24 cellular contexts compared by ENCODE assay signal in genomic region chr14:49942090-49942489, GRCh38. TPM values are rescaled to one million over a fixed set of nuclear protein-coding genes. Genes with fewer than 3 reads are reported as not detected.
DNase-seq lines count a peak whose midpoint lies in the region; ATAC-seq and TF ChIP-seq lines count a peak whose summit lies in the region.
"Had no signal": no experiment of that assay in that cellular context is flagged by ENCODE, and none has a peak within 500 bp of the region (broad histone marks: within the 10 kb centered on the region; RNA-seq: fewer than 3 reads in every experiment).

No MANE protein-coding gene starts in this region.

- CTCF ChIA-PET in activated CD4-positive, alpha-beta T cell treated with anti-CD3 and anti-CD28 coated beads for 36 hours (lab: Charles Lee) = interaction anchor here (1.0 kb wide), 1 partner anchor 51 kb away, joined by 3 read pairs; no protein-coding TSS in a partner anchor
- CTCF ChIA-PET in CD4-positive, alpha-beta T cell (lab: Charles Lee) = interaction anchor here (1.5 kb wide), 1 partner anchor 80 kb away, joined by 5 read pairs; no protein-coding TSS in a partner anchor
- CTCF ChIA-PET in activated CD8-positive, alpha-beta T cell treated with anti-CD3 and anti-CD28 coated beads, Interleukin-2, amount 10 ng/mL, durations not matched to agents 7 days and 5 days (lab: Charles Lee) = interaction anchor here (1.0 kb wide), 1 partner anchor 26 kb away, joined by 3 read pairs; no protein-coding TSS in a partner anchor

- H3K36me3 Mint-ChIP-seq in activated CD4-positive, alpha-beta T cell treated with anti-CD3 and anti-CD28 coated beads for 36 hours (ENCODE audit: low read depth) = peaks cover 19% of the 10 kb centered on the region
- H3K36me3 Mint-ChIP-seq in CD4-positive, alpha-beta T cell (ENCODE audit: low read depth) = no peaks in the 10 kb centered on the region
- peaks cover 45% of the 10 kb centered on the region for H3K36me3 Mint-ChIP-seq in activated CD8-positive, alpha-beta T cell treated with anti-CD3 and anti-CD28 coated beads, Interleukin-2, amount 10 ng/mL, durations not matched to agents 7 days and 5 days (ENCODE audit: low read depth)
- peaks cover 0 to 13% (median 4%) of the 10 kb centered on the region in 3 donors for H3K36me3 Mint-ChIP-seq in naive thymus-derived CD8-positive, alpha-beta T cell

- peaks cover 54% of the 10 kb centered on the region for H3K4me1 Mint-ChIP-seq in activated CD4-positive, alpha-beta T cell treated with anti-CD3 and anti-CD28 coated beads for 36 hours
- H3K4me1 Mint-ChIP-seq in CD4-positive, alpha-beta T cell (ENCODE audit: low read depth) = peaks cover 73% of the 10 kb centered on the region
- H3K4me1 Mint-ChIP-seq in activated CD8-positive, alpha-beta T cell treated with anti-CD3 and anti-CD28 coated beads, Interleukin-2, amount 10 ng/mL, durations not matched to agents 7 days and 5 days (ENCODE audit: low read depth) = peaks cover 73% of the 10 kb centered on the region
- H3K4me1 Mint-ChIP-seq in naive thymus-derived CD8-positive, alpha-beta T cell = peaks cover 34 to 73% (median 69%) of the 10 kb centered on the region in 4 donors

- ATAC-seq in activated CD4-positive, alpha-beta T cell treated with anti-CD3 and anti-CD28 coated beads for 36 hours = no peak
- ATAC-seq in CD4-positive, alpha-beta T cell (ENCODE audit: poor library complexity) = no peak
- no peak for ATAC-seq in activated CD8-positive, alpha-beta T cell treated with anti-CD3 and anti-CD28 coated beads, Interleukin-2, amount 10 ng/mL, durations not matched to agents 7 days and 5 days
- no peak for ATAC-seq in naive thymus-derived CD8-positive, alpha-beta T cell
- no peak for ATAC-seq in GM18502 (IDR thresholded peaks at IDR 0.05; ENCODE audit: poor library complexity, unreplicated experiment)
- ATAC-seq: lower lobe of right lung, sciatic nerve, upper lobe of right lung had no signal

- intact Hi-C loops in activated CD4-positive, alpha-beta T cell treated with anti-CD3 and anti-CD28 coated beads for 36 hours (cut with DNase I, micrococcal nuclease) = no loop called here
- intact Hi-C loops in CD4-positive, alpha-beta T cell (cut with DNase I, micrococcal nuclease) = loop anchor here in 1 of 2 experiments (5.0 kb wide), 1 partner anchor 35 kb away; no protein-coding TSS in a partner anchor

- H3K27me3 Mint-ChIP-seq in activated CD4-positive, alpha-beta T cell treated with anti-CD3 and anti-CD28 coated beads for 36 hours = no peaks in the 10 kb centered on the region
- H3K27me3 Mint-ChIP-seq in CD4-positive, alpha-beta T cell = no peaks in the 10 kb centered on the region
- H3K27me3 Mint-ChIP-seq in activated CD8-positive, alpha-beta T cell treated with anti-CD3 and anti-CD28 coated beads, Interleukin-2, amount 10 ng/mL, durations not matched to agents 7 days and 5 days (ENCODE audit: low read depth) = no peaks in the 10 kb centered on the region
- no peaks in the 10 kb centered on the region for H3K27me3 Mint-ChIP-seq in naive thymus-derived CD8-positive, alpha-beta T cell

- peak overlapping the region; percentile 38 for H3K27ac Mint-ChIP-seq in activated CD4-positive, alpha-beta T cell treated with anti-CD3 and anti-CD28 coated beads for 36 hours
- H3K27ac Mint-ChIP-seq in CD4-positive, alpha-beta T cell = peak overlapping the region; percentile 54
- H3K27ac Mint-ChIP-seq in activated CD8-positive, alpha-beta T cell treated with anti-CD3 and anti-CD28 coated beads, Interleukin-2, amount 10 ng/mL, durations not matched to agents 7 days and 5 days = peak overlapping the region; percentile 40
- H3K27ac Mint-ChIP-seq in naive thymus-derived CD8-positive, alpha-beta T cell = peak overlapping the region in 8 of 10 donors; percentile 6 to 67 (median 38)

- H3K4me3 Mint-ChIP-seq in activated CD4-positive, alpha-beta T cell treated with anti-CD3 and anti-CD28 coated beads for 36 hours = no peak overlapping the region
- peak overlapping the region; percentile 26 for H3K4me3 Mint-ChIP-seq in CD4-positive, alpha-beta T cell
- H3K4me3 Mint-ChIP-seq in activated CD8-positive, alpha-beta T cell treated with anti-CD3 and anti-CD28 coated beads, Interleukin-2, amount 10 ng/mL, durations not matched to agents 7 days and 5 days = no peak overlapping the region
- H3K4me3 Mint-ChIP-seq in naive thymus-derived CD8-positive, alpha-beta T cell = peak overlapping the region in 4 of 10 donors; percentile 10 to 41 (median 22)

- POLR2A ChIA-PET in activated CD4-positive, alpha-beta T cell treated with anti-CD3 and anti-CD28 coated beads for 36 hours (lab: Charles Lee) = no interaction called here
- POLR2A ChIA-PET in CD4-positive, alpha-beta T cell (lab: Charles Lee) = interaction anchor here (5.3 kb wide), 1 partner anchor 30 kb away, joined by 62 read pairs; no protein-coding TSS in a partner anchor
- POLR2A ChIA-PET in activated CD8-positive, alpha-beta T cell treated with anti-CD3 and anti-CD28 coated beads, Interleukin-2, amount 10 ng/mL, durations not matched to agents 7 days and 5 days (lab: Charles Lee) = interaction anchor here (2.2 to 2.7 kb wide), 2 partner anchors 30 to 60 kb away, joined by 9 to 12 read pairs; no protein-coding TSS in a partner anchor
- POLR2A ChIA-PET in naive thymus-derived CD8-positive, alpha-beta T cell (lab: Charles Lee) = interaction anchor here (1.0 to 1.6 kb wide), 3 partner anchors 29 to 49 kb away, joined by 4 to 6 read pairs (median 4); partner anchors contain the start of gene ARF6

- no peak for DNase-seq in activated CD4-positive, alpha-beta T cell treated with anti-CD3 and anti-CD28 coated beads for 36 hours
- DNase-seq in activated CD4-positive, alpha-beta T cell treated with anti-CD3 and anti-CD28 coated beads for 48 hours = no peak
- no peak for DNase-seq in CD4-positive, alpha-beta T cell
- no peak for DNase-seq in activated CD8-positive, alpha-beta T cell treated with anti-CD3 and anti-CD28 coated beads, Interleukin-2, amount 10 ng/mL, durations not matched to agents 7 days and 5 days
- no peak for DNase-seq in naive thymus-derived CD8-positive, alpha-beta T cell
- no peak for DNase-seq in amygdala (lab: John Stamatoyannopoulos, UW)
- DNase-seq in stimulated activated CD4-positive, alpha-beta T cell treated with anti-CD3 and anti-CD28 coated beads, Interleukin-4, amount 100 ng/mL, for 1 hour = no peak
- DNase-seq: 8988T; activated CD8-positive, alpha-beta memory T cell treated with anti-CD3 and anti-CD28 coated beads, Interleukin-2, amount 50 U/mL, for 4 hours; activated gamma-delta T cell treated with Interleukin-2 at 50 U/mL for 16 hours; Caco-2; caudate nucleus; DND-41; lower lobe of right lung; MV-4-11; NCI-H1694; NCI-H2171 treated with DMSO at 0.1 percent for 48 hours; NCI-H526 treated with DMSO at 0.1 percent for 48 hours; stimulated activated CD4-positive, alpha-beta T cell treated with anti-CD3 and anti-CD28 coated beads, Interleukin-15, amount 100 ng/mL, for 24 hours; upper lobe of right lung had no signal

- TF ChIP-seq CTCF in CD4-positive, alpha-beta T cell (IDR thresholded peaks at IDR 0.05) = no peak

- no peaks in the 10 kb centered on the region for H3K9me3 ChIP-seq in CD4-positive, alpha-beta T cell (ENCODE audit: control insufficient read depth, low read length)
- H3K9me3 ChIP-seq: lower lobe of right lung, SJSA1, upper lobe of right lung had no signal

- H3K27ac ChIP-seq in CD4-positive, alpha-beta T cell (ENCODE audit: low read depth, low read length) = no peak overlapping the region
- H3K27ac ChIP-seq: KMS-11, lower lobe of right lung, SJSA1, upper lobe of right lung had no signal

- H3K9me3 Mint-ChIP-seq in activated CD4-positive, alpha-beta T cell treated with anti-CD3 and anti-CD28 coated beads for 36 hours (ENCODE audit: low read depth) = peaks cover 21% of the 10 kb centered on the region
- H3K9me3 Mint-ChIP-seq in CD4-positive, alpha-beta T cell = peaks cover 9% of the 10 kb centered on the region
- H3K9me3 Mint-ChIP-seq in activated CD8-positive, alpha-beta T cell treated with anti-CD3 and anti-CD28 coated beads, Interleukin-2, amount 10 ng/mL, durations not matched to agents 7 days and 5 days (ENCODE audit: insufficient read depth) = peaks cover 26% of the 10 kb centered on the region
- H3K9me3 Mint-ChIP-seq in naive thymus-derived CD8-positive, alpha-beta T cell = peaks cover 0 to 15% (median 4%) of the 10 kb centered on the region in 9 donors

- H3K27me3 ChIP-seq in CD4-positive, alpha-beta T cell (ENCODE audit: control insufficient read depth, insufficient read depth, low read length) = no peaks in the 10 kb centered on the region
- H3K27me3 ChIP-seq: SJSA1, upper lobe of right lung had no signal

RNA-seq across cellular contexts. Expression of gene ARF6, which starts 49.2 kb away (rescaled TPM):
- 100 to 1,000 TPM; 172 to 181 TPM for total RNA-seq in activated CD4-positive, alpha-beta T cell treated with anti-CD3 and anti-CD28 coated beads for 36 hours
- 10 to 100 TPM; 67.2 to 69.7 TPM for total RNA-seq in CD4-positive, alpha-beta T cell
- 100 to 1,000 TPM; 183 to 193 TPM for total RNA-seq in activated CD8-positive, alpha-beta T cell treated with anti-CD3 and anti-CD28 coated beads, Interleukin-2, amount 10 ng/mL, durations not matched to agents 7 days and 5 days
- total RNA-seq in naive thymus-derived CD8-positive, alpha-beta T cell = 10 to 100 TPM; 83.9 TPM
- 100 to 1,000 TPM in 1 of 3 donors, 10 to 100 TPM in 2; 74.6 to 100 (median 97.6) TPM for polyA plus RNA-seq in naive thymus-derived CD8-positive, alpha-beta T cell
